In genomic region chr5:115424446-115424845, GRCh38 we compare ENCODE assay signal across 16 cellular contexts.
"Had no signal": no experiment of that assay in that cellular context is flagged by ENCODE, and none has a peak within 500 bp of the region (broad histone marks: within the 10 kb centered on the region; RNA-seq: fewer than 3 reads in every experiment).

No MANE protein-coding gene starts in this region.

- DNase-seq: activated CD4-positive, alpha-beta T cell treated with anti-CD3 and anti-CD28 coated beads for 36 hours; activated CD8-positive, alpha-beta memory T cell treated with anti-CD3 and anti-CD28 coated beads, Interleukin-2, amount 50 U/mL, for 4 hours; activated CD8-positive, alpha-beta T cell treated with anti-CD3 and anti-CD28 coated beads, Interleukin-2, amount 10 ng/mL, durations not matched to agents 7 days and 5 days; activated naive CD8-positive, alpha-beta T cell treated with anti-CD3 and anti-CD28 coated beads for 36 hours; activated T-cell treated with anti-CD3 and anti-CD28 coated beads, Interleukin-2, amount 50 U/mL, for 72 hours; amygdala; body of pancreas; dermis blood vessel endothelial cell; hippocampal formation; SIG-M5; stimulated activated CD4-positive, alpha-beta T cell treated with anti-CD3 and anti-CD28 coated beads, Interleukin-12 subunit alpha, Interleukin-12 subunit beta, amount 100 ng/mL, for 4 hours; T-helper 17 cell had no signal

- ATAC-seq: activated CD4-positive, alpha-beta T cell treated with anti-CD3 and anti-CD28 coated beads for 36 hours; activated CD8-positive, alpha-beta T cell treated with anti-CD3 and anti-CD28 coated beads, Interleukin-2, amount 10 ng/mL, durations not matched to agents 7 days and 5 days; activated T-cell treated with anti-CD3 and anti-CD28 coated beads, Interleukin-2, amount 50 U/mL, for 72 hours; stimulated activated effector memory CD8-positive, alpha-beta T cell treated with anti-CD3 and anti-CD28 coated beads, Interleukin-12 subunit alpha, Interleukin-12 subunit beta, amount 100 ng/mL, for 72 hours; T-helper 17 cell had no signal

- H3K4me3 ChIP-seq: body of pancreas, prostate gland, tibial nerve had no signal

- H3K27me3 ChIP-seq: body of pancreas, tibial nerve had no signal

- H3K36me3 ChIP-seq: prostate gland, tibial nerve had no signal

- H3K9me3 ChIP-seq: body of pancreas, prostate gland, tibial nerve had no signal

- H3K27ac ChIP-seq: epithelial cell of prostate had no signal
